10 cellular contexts compared by ENCODE assay signal in genomic region chr3:114519415-114519814, GRCh38.
DNase-seq lines count a peak whose midpoint lies in the region; ATAC-seq, FAIRE-seq and TF ChIP-seq lines count a peak whose summit lies in the region.
"Had no signal": no experiment of that assay in that cellular context is flagged by ENCODE, and none has a peak within 500 bp of the region (broad histone marks: within the 10 kb centered on the region; RNA-seq: fewer than 3 reads in every experiment).

No MANE protein-coding gene starts in this region.

- TF ChIP-seq POLR2A in breast epithelium (IDR thresholded peaks at IDR 0.05) (no peak), endothelial cell of umbilical vein (IDR thresholded peaks at IDR 0.05; ENCODE audit: low read depth, low read length) (no peak)

- H3K27ac ChIP-seq in breast epithelium, result peak overlapping the region in 1 of 2 donors; percentile 33
- H3K27ac ChIP-seq in endothelial cell of umbilical vein (ENCODE audit: insufficient read depth, low read depth, low read length), result no peak overlapping the region
- H3K27ac ChIP-seq in osteoblast (ENCODE audit: low read depth, low read length), result peak overlapping the region; percentile 8
- H3K27ac ChIP-seq: ovary had no signal

- no peaks in the 10 kb centered on the region for H3K36me3 Mint-ChIP-seq in MCF 10A (ENCODE audit: insufficient read depth, unreplicated experiment)

- no peaks in the 10 kb centered on the region for H3K36me3 ChIP-seq in breast epithelium
- no peaks in the 10 kb centered on the region for H3K36me3 ChIP-seq in endothelial cell of umbilical vein (ENCODE audit: control insufficient read depth in 2 of 2, extremely low read depth in 1 of 2, insufficient read depth in 2 of 2, low read length in 2 of 2)
- no peaks in the 10 kb centered on the region for H3K36me3 ChIP-seq in osteoblast (ENCODE audit: insufficient read depth, low read length)
- H3K36me3 ChIP-seq: ovary had no signal

- no peak for TF ChIP-seq CTCF in MCF 10A (IDR thresholded peaks at IDR 0.05; ENCODE audit: unreplicated experiment)
- TF ChIP-seq CTCF in breast epithelium (IDR thresholded peaks at IDR 0.05), result no peak
- no peak for TF ChIP-seq CTCF in endothelial cell of umbilical vein (IDR thresholded peaks at IDR 0.05; ENCODE audit: extremely low read depth in 1 of 2, insufficient read depth in 1 of 2, low read depth in 1 of 2, low read length in 2 of 2)
- TF ChIP-seq CTCF in osteoblast (IDR thresholded peaks at IDR 0.05; ENCODE audit: extremely low read depth, low read depth, low read length), result no peak

- H3K27me3 Mint-ChIP-seq in MCF 10A (ENCODE audit: insufficient read depth, unreplicated experiment), result no peaks in the 10 kb centered on the region

- no peak for FAIRE-seq in endothelial cell of umbilical vein (lab: Jason Lieb, UNC)
- FAIRE-seq: G401.6 had no signal

- BruUV-seq in MCF 10A (replicated peaks; lab: Mats Ljungman, UMichigan), result no TSS peak
- no TSS peak for BruUV-seq in endothelial cell of umbilical vein (replicated peaks; lab: Mats Ljungman, UMichigan)

- H3K27ac Mint-ChIP-seq in MCF 10A (ENCODE audit: low read depth, unreplicated experiment), result no peak overlapping the region

- H3K27me3 ChIP-seq in breast epithelium (no peaks in the 10 kb centered on the region), endothelial cell of umbilical vein (ENCODE audit: control insufficient read depth in 2 of 2, insufficient read depth in 2 of 2, low read length in 2 of 2) (no peaks in the 10 kb centered on the region), osteoblast (ENCODE audit: insufficient read depth, low read length) (no peaks in the 10 kb centered on the region)
- H3K27me3 ChIP-seq: ovary had no signal

- H3K4me1 Mint-ChIP-seq in MCF 10A (ENCODE audit: insufficient read depth, unreplicated experiment), result no peaks in the 10 kb centered on the region

- H3K4me3 ChIP-seq in breast epithelium (no peak overlapping the region), endothelial cell of umbilical vein (replicated peaks in 1 of 3; ENCODE audit: insufficient read depth in 1 of 3, low read depth in 1 of 3, low read length in 3 of 3) (no peak overlapping the region), osteoblast (ENCODE audit: insufficient read depth, low read length) (no peak overlapping the region)
- H3K4me3 ChIP-seq: ovary had no signal

- H3K9me3 ChIP-seq in breast epithelium, result no peaks in the 10 kb centered on the region
- no peaks in the 10 kb centered on the region for H3K9me3 ChIP-seq in endothelial cell of umbilical vein (replicated peaks; ENCODE audit: control insufficient read depth, insufficient read depth, low read length)
- no peaks in the 10 kb centered on the region for H3K9me3 ChIP-seq in osteoblast (ENCODE audit: low read depth, low read length)
- H3K9me3 ChIP-seq: ovary had no signal

- no peak overlapping the region for H3K9ac ChIP-seq in endothelial cell of umbilical vein (replicated peaks; ENCODE audit: extremely low read depth, insufficient read depth, low read length)

- dilution Hi-C loops in endothelial cell of umbilical vein (cut with MboI; ENCODE audit: extremely low pct_ligation_motif_present, low sequenced_read_pairs), result no loop called here

- ATAC-seq in HG03571 (IDR thresholded peaks at IDR 0.05; ENCODE audit: unreplicated experiment), result peak; percentile 70
- ATAC-seq in HG03196 (IDR thresholded peaks at IDR 0.05; ENCODE audit: unreplicated experiment), result no peak

- H4K20me1 ChIP-seq in endothelial cell of umbilical vein (replicated peaks; ENCODE audit: control insufficient read depth, extremely low read depth, insufficient read depth, low read length), result no peaks in the 10 kb centered on the region
- peaks cover 3% of the 10 kb centered on the region for H4K20me1 ChIP-seq in osteoblast (ENCODE audit: insufficient read depth, low read length)

- POLR2A ChIA-PET in MCF 10A (lab: Yijun Ruan, JAX), result no interaction called here
- POLR2A ChIA-PET in endothelial cell of umbilical vein (lab: Charles Lee), result no interaction called here

- no peaks in the 10 kb centered on the region for H3K4me1 ChIP-seq in breast epithelium
- H3K4me1 ChIP-seq in endothelial cell of umbilical vein (ENCODE audit: control insufficient read depth, extremely low read depth, insufficient read depth, low read length), result no peaks in the 10 kb centered on the region
- no peaks in the 10 kb centered on the region for H3K4me1 ChIP-seq in osteoblast (ENCODE audit: insufficient read depth, low read length)

- intact Hi-C loops in MCF 10A (cut with micrococcal nuclease), result no loop called here
- intact Hi-C loops in breast epithelium (cut with DNase I; ENCODE audit: low total_unique reads), result no loop called here
- intact Hi-C loops in endothelial cell of umbilical vein (cut with micrococcal nuclease), result no loop called here

- H3K4me3 Mint-ChIP-seq in MCF 10A (ENCODE audit: unreplicated experiment), result no peak overlapping the region

- no peaks in the 10 kb centered on the region for H3K9me1 ChIP-seq in endothelial cell of umbilical vein (replicated peaks; ENCODE audit: control insufficient read depth, extremely low read depth, insufficient read depth, low read length)

- H2AFZ ChIP-seq in endothelial cell of umbilical vein (ENCODE audit: low read depth, low read length), result no peak overlapping the region
- H2AFZ ChIP-seq in osteoblast (ENCODE audit: low read length), result no peak overlapping the region

- H3K4me2 ChIP-seq in endothelial cell of umbilical vein (ENCODE audit: insufficient read depth, low read length) (no peak overlapping the region), osteoblast (ENCODE audit: insufficient read depth, low read length) (no peak overlapping the region)

- DNase-seq in MCF 10A (ENCODE audit: unreplicated experiment) (peak; percentile 35), breast epithelium (ENCODE audit: low spot score in 2 of 2) (no peak), endothelial cell of umbilical vein (ENCODE audit: low read depth, low spot score) (peak; percentile 49), osteoblast (ENCODE audit: insufficient read length, low spot score, missing footprints) (no peak), NCI-H2107 treated with DMSO at 0.1 percent for 48 hours (lab: John Stamatoyannopoulos, UW; ENCODE audit: unreplicated experiment) (no peak), middle frontal gyrus (ENCODE audit: extremely low spot score, low spot score) (no peak)

- no peaks in the 10 kb centered on the region for H3K9me3 Mint-ChIP-seq in MCF 10A (ENCODE audit: unreplicated experiment)

- CTCF ChIA-PET in MCF 10A (lab: Yijun Ruan, JAX) (no interaction called here), endothelial cell of umbilical vein (lab: Charles Lee) (no interaction called here)

- no peaks in the 10 kb centered on the region for H3K79me2 ChIP-seq in endothelial cell of umbilical vein (ENCODE audit: control insufficient read depth, insufficient read depth, low read length)
- no peaks in the 10 kb centered on the region for H3K79me2 ChIP-seq in osteoblast (ENCODE audit: insufficient read depth, low read length)

TF ChIP-seq in endothelial cell of umbilical vein, 7 proteins besides CTCF, POLR2A, EP300 and RAD21:
- TF ChIP-seq MYC (IDR thresholded peaks at IDR 0.05; ENCODE audit: low read depth, low read length), result no peak
- no peak for TF ChIP-seq MAX (IDR thresholded peaks at IDR 0.05; ENCODE audit: insufficient read depth, insufficient read length)
- no peak for TF ChIP-seq GATA2 (IDR thresholded peaks at IDR 0.05; ENCODE audit: insufficient read depth, insufficient read length, low read depth, low read length)
- TF ChIP-seq FOS (IDR thresholded peaks at IDR 0.05; ENCODE audit: borderline replicate concordance, insufficient read depth, low read length), result no peak
- TF ChIP-seq EZH2 (IDR thresholded peaks at IDR 0.05; ENCODE audit: borderline replicate concordance, low read depth, low read length, severe bottlenecking), result no peak
- TF ChIP-seq JUN (IDR thresholded peaks at IDR 0.05; ENCODE audit: borderline replicate concordance, insufficient read depth, insufficient read length, low read depth), result no peak
- no peak for TF ChIP-seq POLR2AphosphoS5 (IDR thresholded peaks at IDR 0.05; ENCODE audit: insufficient read depth, low read depth, low read length)

Comparison
In these comparisons a context has a peak if more than half of its experiments do, and no peak if none do; other contexts are left out.
1. DNase-seq: peak in MCF 10A (single experiment) and endothelial cell of umbilical vein (single experiment); none in breast epithelium (0 of 2), osteoblast (single experiment), NCI-H2107 treated with DMSO at 0.1 percent for 48 hours (single experiment) and middle frontal gyrus (single experiment).